Comparison of ENCODE assay signal across 20 cellular contexts in genomic region chrX:39551748-39552147, GRCh38.
"Had no signal": no experiment of that assay in that cellular context is flagged by ENCODE, and none has a peak within 500 bp of the region (broad histone marks: within the 10 kb centered on the region; RNA-seq: fewer than 3 reads in every experiment).

No MANE protein-coding gene starts in this region.

- H3K4me1 Mint-ChIP-seq: activated naive CD4-positive, alpha-beta T cell treated with anti-CD3 and anti-CD28 coated beads, Interleukin-2, amount 50 U/mL, for 24 hours; central memory CD8-positive, alpha-beta T cell had no signal

- H3K79me2 ChIP-seq: parathyroid adenoma had no signal

- H3K9ac ChIP-seq: parathyroid adenoma had no signal

- H3K4me3 ChIP-seq: body of pancreas, colonic mucosa, lung, right lobe of liver, smooth muscle cell, thyroid gland had no signal

- ATAC-seq: body of pancreas, left lobe of liver, right lobe of liver had no signal

- H3K4me2 ChIP-seq: smooth muscle cell had no signal

- H3K9me3 Mint-ChIP-seq: activated CD4-positive, alpha-beta memory T cell treated with anti-CD3 and anti-CD28 coated beads, Interleukin-2, amount 10 ng/mL, durations not matched to agents 7 days and 5 days; activated naive CD4-positive, alpha-beta T cell treated with anti-CD3 and anti-CD28 coated beads, Interleukin-2, amount 50 U/mL, for 24 hours had no signal

- H3K4me1 ChIP-seq: body of pancreas, colonic mucosa, parathyroid adenoma, right lobe of liver, thyroid gland had no signal

- H3K27me3 Mint-ChIP-seq: activated CD4-positive, alpha-beta memory T cell treated with anti-CD3 and anti-CD28 coated beads, Interleukin-2, amount 10 ng/mL, durations not matched to agents 7 days and 5 days; activated naive CD4-positive, alpha-beta T cell treated with anti-CD3 and anti-CD28 coated beads, Interleukin-2, amount 50 U/mL, for 24 hours had no signal

- H3K27ac Mint-ChIP-seq: activated CD4-positive, alpha-beta memory T cell treated with anti-CD3 and anti-CD28 coated beads, Interleukin-2, amount 10 ng/mL, durations not matched to agents 7 days and 5 days; activated naive CD4-positive, alpha-beta T cell treated with anti-CD3 and anti-CD28 coated beads, Interleukin-2, amount 50 U/mL, for 24 hours; activated T-cell treated with anti-CD3 and anti-CD28 coated beads, Interleukin-2, amount 50 U/mL, for 24 hours; endodermal cell; mesothelial cell of epicardium had no signal

- H3K4me3 Mint-ChIP-seq: activated CD4-positive, alpha-beta memory T cell treated with anti-CD3 and anti-CD28 coated beads, Interleukin-2, amount 10 ng/mL, durations not matched to agents 7 days and 5 days; activated naive CD4-positive, alpha-beta T cell treated with anti-CD3 and anti-CD28 coated beads, Interleukin-2, amount 50 U/mL, for 24 hours; activated T-cell treated with anti-CD3 and anti-CD28 coated beads, Interleukin-2, amount 50 U/mL, for 24 hours; central memory CD8-positive, alpha-beta T cell; endodermal cell; mesothelial cell of epicardium; nephron had no signal

- DNase-seq: activated CD4-positive, alpha-beta memory T cell treated with anti-CD3 and anti-CD28 coated beads, Interleukin-2, amount 10 ng/mL, durations not matched to agents 7 days and 5 days; activated effector memory CD4-positive, alpha-beta T cell treated with anti-CD3 and anti-CD28 coated beads, Interleukin-2, amount 50 U/mL, for 16 hours; activated T-cell treated with anti-CD3 and anti-CD28 coated beads, Interleukin-2, amount 50 U/mL, for 24 hours; amygdala; body of pancreas; colonic mucosa; endodermal cell; hypothalamus; right lobe of liver; stimulated activated CD4-positive, alpha-beta T cell treated with anti-CD3 and anti-CD28 coated beads, Interleukin-4, amount 100 ng/mL, for 1 hour; thyroid gland; WERI-Rb-1 had no signal

- H3K27me3 ChIP-seq: body of pancreas, right lobe of liver, thyroid gland had no signal

- H2AFZ ChIP-seq: parathyroid adenoma had no signal

- H3K9me3 ChIP-seq: body of pancreas, colonic mucosa, right lobe of liver, thyroid gland had no signal

- H3K27ac ChIP-seq: body of pancreas, colonic mucosa, parathyroid adenoma, right lobe of liver, thyroid gland, WERI-Rb-1 had no signal

- H3K36me3 Mint-ChIP-seq: activated naive CD4-positive, alpha-beta T cell treated with anti-CD3 and anti-CD28 coated beads, Interleukin-2, amount 50 U/mL, for 24 hours; mesothelial cell of epicardium had no signal

- H3K36me3 ChIP-seq: colonic mucosa, right lobe of liver, thyroid gland, WERI-Rb-1 had no signal
